21 cellular contexts compared by ENCODE assay signal in the genomic region with DNA sequence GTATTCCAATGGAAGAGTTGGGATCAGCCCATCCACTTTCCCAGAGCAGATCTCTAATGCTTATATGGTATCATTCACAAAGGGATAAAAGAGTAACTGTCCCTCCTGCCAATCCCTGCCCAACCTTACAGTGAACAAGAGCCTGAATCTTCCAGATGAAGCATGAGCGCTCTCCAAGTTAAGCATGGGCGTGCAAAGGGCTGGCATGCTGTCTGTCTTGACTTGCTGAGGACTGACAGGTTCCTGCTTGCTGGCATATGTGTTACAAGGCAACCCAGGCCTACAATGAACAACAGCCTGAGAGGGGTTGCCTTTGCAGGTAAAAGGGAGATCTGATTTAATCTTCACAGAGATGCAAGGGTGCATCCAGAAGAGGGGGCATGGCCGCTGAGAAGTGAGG.
DNase-seq lines count a peak whose midpoint lies in the region; FAIRE-seq and TF ChIP-seq lines count a peak whose summit lies in the region.
"Had no signal": no experiment of that assay in that cellular context is flagged by ENCODE, and none has a peak within 500 bp of the region (broad histone marks: within the 10 kb centered on the region; RNA-seq: fewer than 3 reads in every experiment).

No MANE protein-coding gene starts in this region.

- CTCF ChIA-PET in PC-9 (lab: Charles Lee), result no interaction called here
- CTCF ChIA-PET in OCI-LY7 (lab: Charles Lee; ENCODE audit: unreplicated experiment), result no interaction called here
- CTCF ChIA-PET in activated CD4-positive, alpha-beta memory T cell treated with anti-CD3 and anti-CD28 coated beads, Interleukin-2, amount 10 ng/mL, durations not matched to agents 7 days and 5 days (lab: Charles Lee), result no interaction called here

- WGBS in esophagus squamous epithelium, 2 donors, result 47 to 57% methylated on average over 3 of the region's 3 CpGs
- 59% methylated on average over 3 of the region's 3 CpGs for WGBS in suprapubic skin

- no peak overlapping the region for H2AFZ ChIP-seq in PC-9
- no peak overlapping the region for H2AFZ ChIP-seq in OCI-LY7 (ENCODE audit: low read length)

- peak; percentile 40 for FAIRE-seq in bronchial epithelial cell (lab: Jason Lieb, UNC)
- FAIRE-seq: A549, D721Med, GM12892, GM19239, H1 had no signal

- no peaks in the 10 kb centered on the region for H3K36me3 ChIP-seq in PC-9 (ENCODE audit: low read depth)
- H3K36me3 ChIP-seq in bronchial epithelial cell (ENCODE audit: control insufficient read depth, insufficient read depth, low read length), result no peaks in the 10 kb centered on the region
- no peaks in the 10 kb centered on the region for H3K36me3 ChIP-seq in esophagus squamous epithelium
- no peaks in the 10 kb centered on the region for H3K36me3 ChIP-seq in suprapubic skin
- H3K36me3 ChIP-seq in OCI-LY7 (ENCODE audit: insufficient read depth, low read length), result no peaks in the 10 kb centered on the region
- H3K36me3 ChIP-seq: HAP-1 had no signal

- H3K4me3 ChIP-seq in PC-9 (no peak overlapping the region), bronchial epithelial cell (ENCODE audit: low read depth, low read length) (no peak overlapping the region), esophagus squamous epithelium (no peak overlapping the region), suprapubic skin (no peak overlapping the region), OCI-LY7 (ENCODE audit: low read depth, low read length, poor library complexity, severe bottlenecking) (no peak overlapping the region)
- H3K4me3 ChIP-seq: A549, HAP-1 had no signal

- H3K9me2 ChIP-seq in PC-9 (ENCODE audit: insufficient read depth), result no peaks in the 10 kb centered on the region
- H3K9me2 ChIP-seq in OCI-LY7 (ENCODE audit: insufficient read depth, low read length), result no peaks in the 10 kb centered on the region

- H3K27me3 Mint-ChIP-seq in activated CD4-positive, alpha-beta memory T cell treated with anti-CD3 and anti-CD28 coated beads, Interleukin-2, amount 10 ng/mL, durations not matched to agents 7 days and 5 days, result peaks cover 31% of the 10 kb centered on the region

- H3K9me3 Mint-ChIP-seq in activated CD4-positive, alpha-beta memory T cell treated with anti-CD3 and anti-CD28 coated beads, Interleukin-2, amount 10 ng/mL, durations not matched to agents 7 days and 5 days, result no peaks in the 10 kb centered on the region
- H3K9me3 Mint-ChIP-seq: CD8-positive, alpha-beta T cell had no signal

- 0 out of 2 replicates have a peak, but pooled peaks cover 9% of the 10 kb centered on the region for H3K79me2 ChIP-seq in PC-9 (ENCODE audit: low read depth)
- H3K79me2 ChIP-seq in OCI-LY7 (ENCODE audit: insufficient read depth, low read depth, low read length), result no peaks in the 10 kb centered on the region

- peaks cover 25% of the 10 kb centered on the region for H3K4me1 Mint-ChIP-seq in activated CD4-positive, alpha-beta memory T cell treated with anti-CD3 and anti-CD28 coated beads, Interleukin-2, amount 10 ng/mL, durations not matched to agents 7 days and 5 days

- no peak for TF ChIP-seq CTCF in PC-9 (conservative IDR thresholded peaks at IDR 0.05)
- no peak for TF ChIP-seq CTCF in bronchial epithelial cell (IDR thresholded peaks at IDR 0.05; ENCODE audit: insufficient read depth, low read length, severe bottlenecking)
- TF ChIP-seq CTCF in esophagus squamous epithelium (IDR thresholded peaks at IDR 0.05), result no peak
- no peak for TF ChIP-seq CTCF in suprapubic skin (IDR thresholded peaks at IDR 0.05)
- no peak for TF ChIP-seq CTCF in OCI-LY7 (conservative IDR thresholded peaks at IDR 0.05; ENCODE audit: low read length)

- H3K4me1 ChIP-seq in PC-9 (replicated peaks; ENCODE audit: insufficient read depth), result peaks cover 34% of the 10 kb centered on the region
- H3K4me1 ChIP-seq in esophagus squamous epithelium, result peaks cover 0 to 55% (median 12%) of the 10 kb centered on the region in 3 donors
- peaks cover 41% of the 10 kb centered on the region for H3K4me1 ChIP-seq in suprapubic skin
- peaks cover 36% of the 10 kb centered on the region for H3K4me1 ChIP-seq in OCI-LY7 (ENCODE audit: insufficient read depth, low read length, poor library complexity, severe bottlenecking)
- H3K4me1 ChIP-seq: A549, HAP-1 had no signal

- POLR2A ChIA-PET in PC-9 (lab: Charles Lee; ENCODE audit: unreplicated experiment), result no interaction called here
- POLR2A ChIA-PET in OCI-LY7 (lab: Charles Lee), result no interaction called here
- POLR2A ChIA-PET in activated CD4-positive, alpha-beta memory T cell treated with anti-CD3 and anti-CD28 coated beads, Interleukin-2, amount 10 ng/mL, durations not matched to agents 7 days and 5 days (lab: Charles Lee), result no interaction called here

- H4K20me1 ChIP-seq in PC-9 (ENCODE audit: insufficient read depth), result no peaks in the 10 kb centered on the region
- H4K20me1 ChIP-seq in OCI-LY7 (ENCODE audit: insufficient read depth, low read length), result no peaks in the 10 kb centered on the region

- intact Hi-C loops in PC-9 (cut with micrococcal nuclease; ENCODE audit: unreplicated experiment), result loop anchor here (2.0 to 5.0 kb wide), 2 partner anchors 55 to 287 kb away; no protein-coding TSS in a partner anchor
- intact Hi-C loops in esophagus squamous epithelium (cut with DNase I), result no loop called here
- intact Hi-C loops in OCI-LY7 (cut with micrococcal nuclease; ENCODE audit: unreplicated experiment), result no loop called here

- TF ChIP-seq POLR2A in esophagus squamous epithelium (IDR thresholded peaks at IDR 0.05), result no peak
- TF ChIP-seq POLR2A in suprapubic skin (IDR thresholded peaks at IDR 0.05), result no peak

- H3K27ac Mint-ChIP-seq in activated CD4-positive, alpha-beta memory T cell treated with anti-CD3 and anti-CD28 coated beads, Interleukin-2, amount 10 ng/mL, durations not matched to agents 7 days and 5 days, result no peak overlapping the region
- H3K27ac Mint-ChIP-seq: CD14-positive monocyte; CD8-positive, alpha-beta T cell had no signal

- H3F3A ChIP-seq in PC-9 (ENCODE audit: insufficient read depth, low read depth), result peaks cover 22% of the 10 kb centered on the region

- no peak overlapping the region for H3K4me3 Mint-ChIP-seq in activated CD4-positive, alpha-beta memory T cell treated with anti-CD3 and anti-CD28 coated beads, Interleukin-2, amount 10 ng/mL, durations not matched to agents 7 days and 5 days
- H3K4me3 Mint-ChIP-seq: CD14-positive monocyte; CD8-positive, alpha-beta T cell had no signal

- DNase-seq in PC-9 (no peak), bronchial epithelial cell (ENCODE audit: low read depth) (peak; percentile 89), esophagus squamous epithelium (lab: John Stamatoyannopoulos, UW) (no peak), suprapubic skin (ENCODE audit: low spot score in 2 of 2) (no peak), RKO (ENCODE audit: low spot score) (no peak), OCI-LY7 (ENCODE audit: low spot score) (no peak), NOMO-1 treated with DMSO at 0.1 percent for 48 hours (lab: John Stamatoyannopoulos, UW; ENCODE audit: unreplicated experiment) (no peak)
- DNase-seq in activated CD4-positive, alpha-beta memory T cell treated with anti-CD3 and anti-CD28 coated beads, Interleukin-2, amount 10 ng/mL, durations not matched to agents 7 days and 5 days, result no peak
- DNase-seq: CD8-positive, alpha-beta T cell; COR-L47; DMS153; DMS79 treated with DMSO at 0.1 percent for 48 hours; EL; GDM1 had no signal

- no peak overlapping the region for H3K4me2 ChIP-seq in PC-9
- no peak overlapping the region for H3K4me2 ChIP-seq in OCI-LY7 (ENCODE audit: low read length)
- H3K4me2 ChIP-seq: A549 had no signal

- H3K36me3 Mint-ChIP-seq in activated CD4-positive, alpha-beta memory T cell treated with anti-CD3 and anti-CD28 coated beads, Interleukin-2, amount 10 ng/mL, durations not matched to agents 7 days and 5 days (ENCODE audit: low read depth), result no peaks in the 10 kb centered on the region
- H3K36me3 Mint-ChIP-seq: CD14-positive monocyte; CD8-positive, alpha-beta T cell had no signal

- no peak for TF ChIP-seq EP300 in suprapubic skin (IDR thresholded peaks at IDR 0.05)

- BruUV-seq in PC-9 (replicated peaks; lab: Mats Ljungman, UMichigan) (no TSS peak), OCI-LY7 (replicated peaks; lab: Mats Ljungman, UMichigan) (no TSS peak)

- H3K27ac ChIP-seq in PC-9, result peak overlapping the region; percentile 100; the same call in 1 of the 2 replicates
- peak overlapping the region; percentile 39 to 95 (median 90) for H3K27ac ChIP-seq in esophagus squamous epithelium
- H3K27ac ChIP-seq in suprapubic skin, result peak overlapping the region; percentile 82
- H3K27ac ChIP-seq in OCI-LY7 (ENCODE audit: low read depth, low read length, poor library complexity, severe bottlenecking), result no peak overlapping the region
- H3K27ac ChIP-seq: A549 had no signal

- H3K27me3 ChIP-seq in PC-9 (ENCODE audit: insufficient read depth, low read depth), result no peaks in the 10 kb centered on the region
- no peaks in the 10 kb centered on the region for H3K27me3 ChIP-seq in bronchial epithelial cell (ENCODE audit: control insufficient read depth, insufficient read depth, low read length)
- H3K27me3 ChIP-seq in esophagus squamous epithelium, result no peaks in the 10 kb centered on the region
- H3K27me3 ChIP-seq in suprapubic skin, result no peaks in the 10 kb centered on the region

- H3K9me3 ChIP-seq in PC-9 (ENCODE audit: insufficient read depth, low read depth), result no peaks in the 10 kb centered on the region
- H3K9me3 ChIP-seq in esophagus squamous epithelium, result no peaks in the 10 kb centered on the region
- H3K9me3 ChIP-seq in suprapubic skin, result no peaks in the 10 kb centered on the region
- no peaks in the 10 kb centered on the region for H3K9me3 ChIP-seq in OCI-LY7 (ENCODE audit: low read length)
- H3K9me3 ChIP-seq: A549, HAP-1 had no signal
